1 cellular context compared by ENCODE assay signal in genomic region chr16:85167589-85168537, GRCh38.
A peak's percentile ranks its signal among the peaks of the same experiment; 100 is the strongest.
TF ChIP-seq lines count a peak whose summit lies in the region.

No MANE protein-coding gene starts in this region.

TF ChIP-seq in HepG2, 621 proteins besides CTCF, POLR2A, EP300 and RAD21 (continued from another document and continues in another):
- TF ChIP-seq HNF1A (IDR thresholded peaks at IDR 0.05; ENCODE audit: low read depth) (peak; percentile 62; the same call in 1 of the 2 replicates), HNF1A (CRISPR knock-in tag; IDR thresholded peaks at IDR 0.05; ENCODE audit: borderline replicate concordance) (no peak), TCF12 (IDR thresholded peaks at IDR 0.05) (no peak), TCF12 (CRISPR knock-in tag; IDR thresholded peaks at IDR 0.05) (0 out of 2 replicates have a peak, but pooled peaks have one; percentile 65), SUZ12 (IDR thresholded peaks at IDR 0.05; ENCODE audit: low read depth, low read length) (no peak), YEATS2 (CRISPR knock-in tag; IDR thresholded peaks at IDR 0.05; ENCODE audit: borderline replicate concordance) (0 out of 2 replicates have a peak, but pooled peaks have one; percentile 33), SP2 (CRISPR knock-in tag; IDR thresholded peaks at IDR 0.05) (no peak), SOX13 (IDR thresholded peaks at IDR 0.05) (no peak), SOX13 (CRISPR knock-in tag; conservative IDR thresholded peaks at IDR 0.05 in 1 of 2, IDR thresholded peaks at IDR 0.05 in 1 of 2) (peak in 1 of 2 experiments; percentile 65; a peak in 2 of 4 replicates), ZNF703 (CRISPR knock-in tag; IDR thresholded peaks at IDR 0.05; ENCODE audit: borderline replicate concordance) (no peak), GATAD1 (CRISPR knock-in tag; IDR thresholded peaks at IDR 0.05) (peak; percentile 31; the same call in 1 of the 2 replicates), TFE3 (CRISPR knock-in tag; IDR thresholded peaks at IDR 0.05) (0 out of 2 replicates have a peak, but pooled peaks have one; percentile 33), ATF2 (CRISPR knock-in tag; IDR thresholded peaks at IDR 0.05) (peak; percentile 51), NR2C2 (CRISPR knock-in tag; IDR thresholded peaks at IDR 0.05; ENCODE audit: borderline replicate concordance) (peak; percentile 49; the same call in 1 of the 2 replicates), ZBTB7A (CRISPR knock-in tag; IDR thresholded peaks at IDR 0.05) (peak; percentile 84; the same call in 1 of the 2 replicates), KDM1A (CRISPR knock-in tag; IDR thresholded peaks at IDR 0.05) (peak; percentile 79), TEAD2 (CRISPR knock-in tag; IDR thresholded peaks at IDR 0.05) (no peak), TEF (CRISPR knock-in tag; IDR thresholded peaks at IDR 0.05) (no peak), CBX2 (IDR thresholded peaks at IDR 0.05; ENCODE audit: low read depth, low read length) (no peak), CBX2 (CRISPR knock-in tag; IDR thresholded peaks at IDR 0.05; ENCODE audit: low read depth) (peak; percentile 75; the same call in 1 of the 2 replicates), ZNF142 (CRISPR knock-in tag; IDR thresholded peaks at IDR 0.05) (no peak), HMG20A (CRISPR knock-in tag; IDR thresholded peaks at IDR 0.05; ENCODE audit: borderline replicate concordance) (peak; percentile 70; the same call in 1 of the 2 replicates), CAMTA2 (CRISPR knock-in tag; IDR thresholded peaks at IDR 0.05; ENCODE audit: borderline replicate concordance) (no peak), NR2F6 (IDR thresholded peaks at IDR 0.05) (peak; percentile 81), NR2F6 (CRISPR knock-in tag; IDR thresholded peaks at IDR 0.05) (peak; percentile 83), ZFP36L1 (CRISPR knock-in tag; IDR thresholded peaks at IDR 0.05) (peak; percentile 80; the same call in 1 of the 2 replicates), ZNF264 (CRISPR knock-in tag; IDR thresholded peaks at IDR 0.05) (0 out of 2 replicates have a peak, but pooled peaks have one; percentile 57), CBX5 (CRISPR knock-in tag; IDR thresholded peaks at IDR 0.05; ENCODE audit: borderline replicate concordance) (peak; percentile 39; the same call in 1 of the 2 replicates), NCOR1 (IDR thresholded peaks at IDR 0.05; ENCODE audit: borderline replicate concordance, low read length) (peak; percentile 59), TEAD3 (CRISPR knock-in tag; optimal IDR thresholded peaks at IDR 0.05; ENCODE audit: borderline replicate concordance) (peak; percentile 93), ZNF350 (CRISPR knock-in tag; IDR thresholded peaks at IDR 0.05; ENCODE audit: borderline replicate concordance, low read depth) (peak; percentile 68; the same call in 1 of the 2 replicates), GABPA (IDR thresholded peaks at IDR 0.05; ENCODE audit: low read depth, low read length) (no peak), GABPA (CRISPR knock-in tag; IDR thresholded peaks at IDR 0.05; ENCODE audit: low read depth) (peak; percentile 81), ZBTB33 (CRISPR knock-in tag; IDR thresholded peaks at IDR 0.05) (peak; percentile 55; the same call in 1 of the 2 replicates), ASH2L (IDR thresholded peaks at IDR 0.05; ENCODE audit: insufficient read length, low read depth, low read length) (peak; percentile 4), ZNF572 (CRISPR knock-in tag; IDR thresholded peaks at IDR 0.05) (peak; percentile 65; the same call in 1 of the 2 replicates), ZNF710 (CRISPR knock-in tag; IDR thresholded peaks at IDR 0.05; ENCODE audit: borderline replicate concordance) (no peak), FOXJ3 (CRISPR knock-in tag; IDR thresholded peaks at IDR 0.05; ENCODE audit: borderline replicate concordance) (peak; percentile 39; the same call in 1 of the 2 replicates), ZNF766 (CRISPR knock-in tag; IDR thresholded peaks at IDR 0.05; ENCODE audit: borderline replicate concordance) (no peak), FOXO1 (CRISPR knock-in tag; IDR thresholded peaks at IDR 0.05) (peak; percentile 69), KLF11 (CRISPR knock-in tag; IDR thresholded peaks at IDR 0.05) (no peak)
